9 cellular contexts compared by ENCODE assay signal in genomic region chr17:2068589-2069051, GRCh38. TPM values are rescaled to one million over a fixed set of nuclear protein-coding genes. Genes with fewer than 3 reads are reported as not detected.
DNase-seq lines count a peak whose midpoint lies in the region; ATAC-seq, FAIRE-seq and TF ChIP-seq lines count a peak whose summit lies in the region.
"Had no signal": no experiment of that assay in that cellular context is flagged by ENCODE, and none has a peak within 500 bp of the region (broad histone marks: within the 10 kb centered on the region; RNA-seq: fewer than 3 reads in every experiment).

No MANE protein-coding gene starts in this region.

- no peak overlapping the region for H3K4me3 ChIP-seq in GM12878
- no peak overlapping the region for H3K4me3 ChIP-seq in mesenchymal stem cell (ENCODE audit: insufficient read depth in 1 of 2, low read depth in 1 of 2, low read length in 2 of 2)
- no peak overlapping the region for H3K4me3 ChIP-seq in PC-9

- in situ Hi-C loops in GM12878 (cut with MboI), result loop anchor here (10.0 kb wide), 1 partner anchor 176 kb away; no protein-coding TSS in a partner anchor

- peak overlapping the region; percentile 0 to 88 for H2BK12ac ChIP-seq in mesenchymal stem cell (ENCODE audit: low read length in 2 of 2)

- SMC1A ChIA-PET in GM12878 (lab: Charles Lee; ENCODE audit: uncharacterized antibody, unreplicated experiment), result interaction anchor here (0.8 to 6.1 kb wide), 15 partner anchors 10 to 184 kb away, joined by 3 to 107 read pairs (median 4); partner anchors contain the start of gene HIC1

- H2BK5ac ChIP-seq in mesenchymal stem cell (ENCODE audit: low read depth, low read length, poor library complexity, severe bottlenecking), result no peak overlapping the region

- H3K14ac ChIP-seq in mesenchymal stem cell (ENCODE audit: low read length in 2 of 2), result peak overlapping the region in 1 of 2 experiments; percentile 76

- H3K9me2 ChIP-seq in PC-9 (ENCODE audit: insufficient read depth), result no peaks in the 10 kb centered on the region

- H3K18ac ChIP-seq in mesenchymal stem cell (ENCODE audit: low read depth in 1 of 2, low read length in 2 of 2), result peak overlapping the region; percentile 79 to 95

- H3K4me2 ChIP-seq in GM12878 (ENCODE audit: control insufficient read depth, insufficient read depth) (no peak overlapping the region; the same call in 1 of the 2 replicates), mesenchymal stem cell (ENCODE audit: low read length, poor library complexity, severe bottlenecking) (no peak overlapping the region), PC-9 (no peak overlapping the region)

- H3K9me3 ChIP-seq in GM12878 (replicated peaks; ENCODE audit: control insufficient read depth, insufficient read depth, low read length) (no peaks in the 10 kb centered on the region), mesenchymal stem cell (ENCODE audit: control insufficient read depth, low read length) (no peaks in the 10 kb centered on the region), PC-9 (ENCODE audit: insufficient read depth, low read depth) (no peaks in the 10 kb centered on the region)

- WGBS in GM12878 (ENCODE audit: insufficient coverage, insufficient replicate concordance, low lambda C conversion rate, missing lambda C conversion rate), result 93% methylated on average over 15 of the region's 15 CpGs
- 8% methylated on average over 15 of the region's 15 CpGs for WGBS in mesenchymal stem cell

- no peak for TF ChIP-seq RAD21 in GM12878 (IDR thresholded peaks at IDR 0.05; ENCODE audit: insufficient read depth, low read depth, low read length)

- H3K27ac ChIP-seq in GM12878 (ENCODE audit: control insufficient read depth, insufficient read depth) (peak overlapping the region; percentile 46), mesenchymal stem cell (ENCODE audit: low read length, poor library complexity, severe bottlenecking) (peak overlapping the region; percentile 93), PC-9 (no peak overlapping the region)

- no peak overlapping the region for H3K9ac ChIP-seq in GM12878 (ENCODE audit: control insufficient read depth, insufficient read depth, low read length)
- peak overlapping the region; percentile 66 for H3K9ac ChIP-seq in mesenchymal stem cell (ENCODE audit: low read length)

- H3K79me2 ChIP-seq in GM12878 (ENCODE audit: control insufficient read depth, insufficient read depth, low read length) (no peaks in the 10 kb centered on the region), PC-9 (ENCODE audit: low read depth) (no peaks in the 10 kb centered on the region)

- H2AK5ac ChIP-seq in mesenchymal stem cell (ENCODE audit: low read length, severe bottlenecking), result peak overlapping the region; percentile 74

- no peak for ATAC-seq in GM12878
- no peak for ATAC-seq in HG02571 (IDR thresholded peaks at IDR 0.05; ENCODE audit: unreplicated experiment)

- FAIRE-seq in HTR-8/SVneo (lab: Jason Lieb, UNC) (peak; percentile 82), GM12878 (lab: Jason Lieb, UNC) (no peak)
- FAIRE-seq: colon had no signal

- DNase-seq in A172 (ENCODE audit: low spot score), result peak; percentile 87
- no peak for DNase-seq in HTR-8/SVneo (ENCODE audit: insufficient read length, low spot score)
- no peak for DNase-seq in GM12878 (ENCODE audit: low read depth, low spot score)
- DNase-seq in mesenchymal stem cell, result peak; percentile 80
- DNase-seq in PC-9, result no peak
- no peak for DNase-seq in NCI-H774 (lab: John Stamatoyannopoulos, UW)
- no peak for DNase-seq in GF-D8 (lab: John Stamatoyannopoulos, UW)

- H3K23ac ChIP-seq in mesenchymal stem cell (ENCODE audit: low read length in 2 of 2), result peak overlapping the region in 1 of 2 experiments; percentile 46

- BruUV-seq in GM12878 (replicated peaks; lab: Mats Ljungman, UMichigan) (no TSS peak), PC-9 (replicated peaks; lab: Mats Ljungman, UMichigan) (no TSS peak)

- peak overlapping the region; percentile 75 for H2BK120ac ChIP-seq in mesenchymal stem cell (ENCODE audit: low read depth, low read length)

- H4K20me1 ChIP-seq in GM12878 (ENCODE audit: control insufficient read depth, insufficient read depth) (no peaks in the 10 kb centered on the region), PC-9 (ENCODE audit: insufficient read depth) (no peaks in the 10 kb centered on the region)

- peak overlapping the region; percentile 95 for H4K91ac ChIP-seq in mesenchymal stem cell (ENCODE audit: low read length)

- H3K27me3 ChIP-seq in GM12878 (replicated peaks in 1 of 2; ENCODE audit: control insufficient read depth in 2 of 2, insufficient read depth in 2 of 2, low read length in 1 of 2) (no peaks in the 10 kb centered on the region), mesenchymal stem cell (ENCODE audit: control insufficient read depth in 1 of 2, insufficient read depth in 1 of 2, low read length in 2 of 2) (no peaks in the 10 kb centered on the region), PC-9 (ENCODE audit: insufficient read depth, low read depth) (no peaks in the 10 kb centered on the region)

- peaks cover 18 to 21% of the 10 kb centered on the region in 2 experiments for H3K36me3 ChIP-seq in GM12878 (ENCODE audit: control insufficient read depth in 2 of 2, insufficient read depth in 2 of 2, low read length in 1 of 2)
- H3K36me3 ChIP-seq in mesenchymal stem cell (ENCODE audit: control insufficient read depth in 1 of 2, insufficient read depth in 2 of 2, low read depth in 1 of 2, low read length in 2 of 2), result peaks cover 45 to 56% of the 10 kb centered on the region in 2 experiments
- no peaks in the 10 kb centered on the region for H3K36me3 ChIP-seq in PC-9 (ENCODE audit: low read depth)

- H3K4ac ChIP-seq in mesenchymal stem cell (ENCODE audit: low read depth in 1 of 2, low read length in 2 of 2), result peak overlapping the region; percentile 75 to 92

- peak; percentile 48; the same call in 1 of the 2 replicates for TF ChIP-seq POLR2A in GM12878 (IDR thresholded peaks at IDR 0.05; ENCODE audit: low read depth, low read length)

- POLR2A ChIA-PET in GM12878 (lab: Charles Lee) (interaction anchor here (1.8 to 12.5 kb wide), 2 partner anchors 9 to 19 kb away, joined by 7 to 148 read pairs; no protein-coding TSS in a partner anchor), PC-9 (lab: Charles Lee; ENCODE audit: unreplicated experiment) (no interaction called here)

- no peak overlapping the region for H2BK15ac ChIP-seq in mesenchymal stem cell (ENCODE audit: low read depth, poor library complexity, severe bottlenecking)

- H3F3A ChIP-seq in PC-9 (ENCODE audit: insufficient read depth, low read depth), result peaks cover 13% of the 10 kb centered on the region; the same call in 1 of the 2 replicates

- H2AFZ ChIP-seq in GM12878 (ENCODE audit: control insufficient read depth, low read depth, low read length) (no peak overlapping the region), mesenchymal stem cell (ENCODE audit: low read depth, low read length) (no peak overlapping the region), PC-9 (no peak overlapping the region)

- CTCF ChIA-PET in GM12878 (lab: Yijun Ruan, JAX), result interaction anchor here (0.9 to 8.5 kb wide), 7 partner anchors 12 to 216 kb away, joined by 3 to 77 read pairs (median 5); partner anchors contain the start of gene HIC1
- CTCF ChIA-PET in PC-9 (lab: Charles Lee), result interaction anchor here (0.5 kb wide), 1 partner anchor 949 kb away, joined by 4 read pairs; no protein-coding TSS in a partner anchor

- peak overlapping the region; percentile 96 for H4K8ac ChIP-seq in mesenchymal stem cell (ENCODE audit: low read length)

- H3K79me1 ChIP-seq in mesenchymal stem cell (replicated peaks; ENCODE audit: low read length, poor library complexity, severe bottlenecking), result peaks cover 16% of the 10 kb centered on the region

- RAD21 ChIA-PET in GM12878 (lab: Charles Lee; ENCODE audit: unreplicated experiment), result interaction anchor here (0.6 to 4.7 kb wide), 10 partner anchors 8 to 199 kb away, joined by 3 to 85 read pairs (median 4); partner anchors contain the start of gene HIC1

- H3K4me1 ChIP-seq in GM12878 (ENCODE audit: control insufficient read depth, insufficient read depth, low read length), result peaks cover 44% of the 10 kb centered on the region
- peaks cover 70% of the 10 kb centered on the region for H3K4me1 ChIP-seq in mesenchymal stem cell (ENCODE audit: control insufficient read depth, insufficient read depth, low read depth, low read length)
- H3K4me1 ChIP-seq in PC-9 (replicated peaks; ENCODE audit: insufficient read depth), result no peaks in the 10 kb centered on the region

- intact Hi-C loops in GM12878 (cut with micrococcal nuclease; ENCODE audit: unreplicated experiment), result no loop called here
- intact Hi-C loops in PC-9 (cut with micrococcal nuclease; ENCODE audit: unreplicated experiment), result no loop called here

- TF ChIP-seq CTCF in GM12878 (IDR thresholded peaks at IDR 0.05 in 2 of 3, conservative IDR thresholded peaks at IDR 0.05 in 1 of 3; ENCODE audit: control insufficient read depth in 2 of 3, extremely low read depth in 1 of 3, insufficient read depth in 1 of 3, low read depth in 3 of 3, low read length in 3 of 3) (no peak), PC-9 (conservative IDR thresholded peaks at IDR 0.05) (no peak)

- no peak for TF ChIP-seq EP300 in GM12878 (IDR thresholded peaks at IDR 0.05; ENCODE audit: borderline replicate concordance in 1 of 2, control insufficient read depth in 1 of 2, low read depth in 2 of 2, low read length in 2 of 2)

RNA-seq across cellular contexts. Expression of gene HIC1, which starts 13.7 kb away (rescaled TPM):
- total RNA-seq in A172 (2014; rRNA removed; shearing (Covaris generic)), result 7.3 and 12.5 TPM in 2 replicates
- 220 and 277 TPM in 2 replicates for total RNA-seq in GM12878 (2013; cell fraction: nucleolus; rRNA removed)
- 30.8 and 40.8 TPM in 2 replicates for total RNA-seq in GM12878 (2014; rRNA removed)
- 4.6 and 4.9 TPM in 2 replicates for total RNA-seq in GM12878 (2014; rRNA removed; fragmentation: Illumina TruSeq; extraction: Trizol)
- 55.4 and 61.1 TPM in 2 replicates for total RNA-seq in GM12878 (2021)
- 8.2 TPM for polyA plus RNA-seq in GM12878 (2011; ENCODE audit: low read depth)
- polyA plus RNA-seq in GM12878 (2011; rRNA removed), result 4.2 and 10.5 TPM in 2 replicates
- 16.0 and 34.6 TPM in 2 replicates for polyA plus RNA-seq in GM12878 (2011; cell fraction: cytosol; rRNA removed)
- polyA plus RNA-seq in GM12878 (2011; cell fraction: nucleus; rRNA removed), result 88.9 and 92.7 TPM in 2 replicates
- polyA plus RNA-seq in GM12878 (2012), result 38.9 and 49.7 TPM in 2 replicates
- polyA plus RNA-seq in GM12878 (2014; fragmentation: Illumina TruSeq; extraction: Trizol), result 0.81 and 1.8 TPM in 2 replicates
- under 1 TPM; 0.11 to 0.57 TPM for polyA plus RNA-seq in GM12878 (2014; fragmentation: Nextera tagmentation; extraction: Ambion mirVana)
- polyA plus RNA-seq in GM12878 (2014; rRNA removed), result 26.5 and 40.9 TPM in 2 replicates
- 1 to 10 TPM; 2.0 to 4.9 TPM for polyA plus RNA-seq in GM12878 (2016; fragmentation: Nextera tagmentation; extraction: Ambion mirVana)
- polyA minus RNA-seq in GM12878 (2011; rRNA and poly(A)+ RNA removed), result 9.8 and 22.7 TPM in 2 replicates
- polyA minus RNA-seq in GM12878 (2011; cell fraction: cytosol; rRNA and poly(A)+ RNA removed), result 23.8 and 29.3 TPM in 2 replicates
- 47.3 and 88.0 TPM in 2 replicates for polyA minus RNA-seq in GM12878 (2011; cell fraction: nucleus; rRNA and poly(A)+ RNA removed)
- polyA plus RNA-seq in mesenchymal stem cell (2013, experiment 1 of 2), result 25.3 TPM
- 23.9 TPM for polyA plus RNA-seq in mesenchymal stem cell (2013, experiment 2 of 2)
- 0.63 and 1.6 TPM in 2 replicates for total RNA-seq in PC-9 (2021)

RNA-seq across cellular contexts. Expression of gene OVCA2, which starts 26.8 kb away (rescaled TPM):
- total RNA-seq in A172 (2014; rRNA removed; shearing (Covaris generic)), result 104 and 128 TPM in 2 replicates
- total RNA-seq in GM12878 (2013; cell fraction: nucleolus; rRNA removed), result 4.1 and 4.5 TPM in 2 replicates
- 57.5 and 58.6 TPM in 2 replicates for total RNA-seq in GM12878 (2014; rRNA removed)
- total RNA-seq in GM12878 (2014; rRNA removed; fragmentation: Illumina TruSeq; extraction: Trizol), result 25.5 and 29.1 TPM in 2 replicates
- total RNA-seq in GM12878 (2021), result 39.7 and 46.9 TPM in 2 replicates
- polyA plus RNA-seq in GM12878 (2011; ENCODE audit: low read depth), result 15.9 TPM
- polyA plus RNA-seq in GM12878 (2011; rRNA removed), result 21.8 and 34.6 TPM in 2 replicates
- polyA plus RNA-seq in GM12878 (2011; cell fraction: cytosol; rRNA removed), result 57.5 and 70.9 TPM in 2 replicates
- polyA plus RNA-seq in GM12878 (2011; cell fraction: nucleus; rRNA removed), result 27.2 and 42.6 TPM in 2 replicates
- polyA plus RNA-seq in GM12878 (2012), result 26.0 and 30.9 TPM in 2 replicates
- polyA plus RNA-seq in GM12878 (2014; fragmentation: Illumina TruSeq; extraction: Trizol), result 24.8 and 32.5 TPM in 2 replicates
- 10 to 100 TPM in 1 of 2 experiments, 1 to 10 TPM in 1; 6.1 to 14.2 TPM for polyA plus RNA-seq in GM12878 (2014; fragmentation: Nextera tagmentation; extraction: Ambion mirVana)
- polyA plus RNA-seq in GM12878 (2014; rRNA removed), result 49.5 and 59.8 TPM in 2 replicates
- 10 to 100 TPM; 73.6 to 75.3 TPM for polyA plus RNA-seq in GM12878 (2016; fragmentation: Nextera tagmentation; extraction: Ambion mirVana)
- polyA minus RNA-seq in GM12878 (2011; rRNA and poly(A)+ RNA removed), result 18.9 and 41.3 TPM in 2 replicates
- polyA minus RNA-seq in GM12878 (2011; cell fraction: cytosol; rRNA and poly(A)+ RNA removed), result 9.4 and 10.5 TPM in 2 replicates
- polyA minus RNA-seq in GM12878 (2011; cell fraction: nucleus; rRNA and poly(A)+ RNA removed), result 2.3 and 5.2 TPM in 2 replicates
- polyA plus RNA-seq in mesenchymal stem cell (2013, experiment 1 of 2), result 72.1 TPM
- 72.9 TPM for polyA plus RNA-seq in mesenchymal stem cell (2013, experiment 2 of 2)
- 34.4 and 35.4 TPM in 2 replicates for total RNA-seq in PC-9 (2021)

RNA-seq across cellular contexts. Expression of gene DPH1, which starts 38.7 kb away (rescaled TPM):
- 31.2 and 33.2 TPM in 2 replicates for total RNA-seq in A172 (2014; rRNA removed; shearing (Covaris generic))
- 111 and 119 TPM in 2 replicates for total RNA-seq in GM12878 (2013; cell fraction: nucleolus; rRNA removed)
- 21.1 and 22.5 TPM in 2 replicates for total RNA-seq in GM12878 (2014; rRNA removed)
- total RNA-seq in GM12878 (2014; rRNA removed; fragmentation: Illumina TruSeq; extraction: Trizol), result 13.4 and 17.5 TPM in 2 replicates
- 20.2 and 21.3 TPM in 2 replicates for total RNA-seq in GM12878 (2021)
- polyA plus RNA-seq in GM12878 (2011; ENCODE audit: low read depth), result 13.9 TPM
- polyA plus RNA-seq in GM12878 (2011; rRNA removed), result 16.0 and 33.6 TPM in 2 replicates
- polyA plus RNA-seq in GM12878 (2011; cell fraction: cytosol; rRNA removed), result 39.9 and 44.5 TPM in 2 replicates
- 194 and 207 TPM in 2 replicates for polyA plus RNA-seq in GM12878 (2011; cell fraction: nucleus; rRNA removed)
- 32.2 and 34.3 TPM in 2 replicates for polyA plus RNA-seq in GM12878 (2012)
- polyA plus RNA-seq in GM12878 (2014; fragmentation: Illumina TruSeq; extraction: Trizol), result 7.1 and 16.0 TPM in 2 replicates
- under 1 TPM; 0.29 to 0.95 TPM for polyA plus RNA-seq in GM12878 (2014; fragmentation: Nextera tagmentation; extraction: Ambion mirVana)
- polyA plus RNA-seq in GM12878 (2014; rRNA removed), result 22.2 and 24.4 TPM in 2 replicates
- polyA plus RNA-seq in GM12878 (2016; fragmentation: Nextera tagmentation; extraction: Ambion mirVana), result 10 to 100 TPM; 19.0 to 22.0 TPM
- polyA minus RNA-seq in GM12878 (2011; rRNA and poly(A)+ RNA removed), result 23.5 and 37.9 TPM in 2 replicates
- polyA minus RNA-seq in GM12878 (2011; cell fraction: cytosol; rRNA and poly(A)+ RNA removed), result 12.2 and 19.2 TPM in 2 replicates
- polyA minus RNA-seq in GM12878 (2011; cell fraction: nucleus; rRNA and poly(A)+ RNA removed), result 38.8 and 48.8 TPM in 2 replicates
- 24.6 TPM for polyA plus RNA-seq in mesenchymal stem cell (2013, experiment 1 of 2)
- polyA plus RNA-seq in mesenchymal stem cell (2013, experiment 2 of 2), result 23.7 TPM
- total RNA-seq in PC-9 (2021), result 36.7 and 44.9 TPM in 2 replicates

RNA-seq across cellular contexts. Expression of gene RTN4RL1, which starts 43.5 kb away (rescaled TPM):
- 1.7 and 2.2 TPM in 2 replicates for total RNA-seq in A172 (2014; rRNA removed; shearing (Covaris generic))
- total RNA-seq in GM12878 (2013; cell fraction: nucleolus; rRNA removed), result 0.10 and 0.12 TPM in 2 replicates
- total RNA-seq in GM12878 (2014; rRNA removed) (0.05 and 0.11 TPM in 2 replicates), GM12878 (2014; rRNA removed; fragmentation: Illumina TruSeq; extraction: Trizol) (not detected in 2 replicates), GM12878 (2021) (0.10 and 0.13 TPM in 2 replicates), PC-9 (2021) (0.13 and 0.35 TPM in 2 replicates)
- polyA plus RNA-seq in GM12878 (2011; ENCODE audit: low read depth), result not detected
- polyA plus RNA-seq in GM12878 (2011; rRNA removed) (not detected in 2 replicates), GM12878 (2014; fragmentation: Illumina TruSeq; extraction: Trizol) (not detected in 2 replicates), GM12878 (2014; fragmentation: Nextera tagmentation; extraction: Ambion mirVana) (not detected), GM12878 (2014; rRNA removed) (0.03 and 0.08 TPM in 2 replicates), GM12878 (2016; fragmentation: Nextera tagmentation; extraction: Ambion mirVana) (not detected)
- polyA plus RNA-seq in GM12878 (2011; cell fraction: cytosol; rRNA removed), result 0.01 TPM in 1 of 2 replicates, not detected in the other
- polyA plus RNA-seq in GM12878 (2011; cell fraction: nucleus; rRNA removed), result 0.03 TPM in 1 of 2 replicates, not detected in the other
- 0.04 TPM in 1 of 2 replicates, not detected in the other for polyA plus RNA-seq in GM12878 (2012)
- not detected in 2 replicates for polyA minus RNA-seq in GM12878 (2011; rRNA and poly(A)+ RNA removed)
- not detected in 2 replicates for polyA minus RNA-seq in GM12878 (2011; cell fraction: cytosol; rRNA and poly(A)+ RNA removed)
- polyA minus RNA-seq in GM12878 (2011; cell fraction: nucleus; rRNA and poly(A)+ RNA removed), result not detected in 2 replicates
- 0.10 TPM for polyA plus RNA-seq in mesenchymal stem cell (2013, experiment 1 of 2)
- 0.04 TPM for polyA plus RNA-seq in mesenchymal stem cell (2013, experiment 2 of 2)

Comparison
In these comparisons a context has a peak if more than half of its experiments do, and no peak if none do; other contexts are left out.
1. DNase-seq: peak in A172 (single experiment) and mesenchymal stem cell (single experiment); none in HTR-8/SVneo (single experiment), GM12878 (single experiment), PC-9 (0 of 2), NCI-H774 (single experiment) and GF-D8 (single experiment).